ENCODE assay signal across 12 cellular contexts in genomic region chr9:134373269-134373668, GRCh38. TPM values are rescaled to one million over a fixed set of nuclear protein-coding genes. Genes with fewer than 3 reads are reported as not detected.
DNase-seq lines count a peak whose midpoint lies in the region; ATAC-seq and TF ChIP-seq lines count a peak whose summit lies in the region.
"Had no signal": no experiment of that assay in that cellular context is flagged by ENCODE, and none has a peak within 500 bp of the region (broad histone marks: within the 10 kb centered on the region; RNA-seq: fewer than 3 reads in every experiment).

No MANE protein-coding gene starts in this region.

- DNase-seq in ACHN (peak; percentile 1), dorsolateral prefrontal cortex (no peak), GM03348 (ENCODE audit: low spot score) (no peak), GM10248 (ENCODE audit: extremely low spot score) (no peak), NCI-H2029 (lab: John Stamatoyannopoulos, UW) (no peak)
- DNase-seq: activated CD4-positive, alpha-beta T cell treated with anti-CD3 and anti-CD28 coated beads, Interleukin-2, amount 50 U/mL, for 48 hours; cortex of kidney; NCI-H1436 treated with DMSO at 0.1 percent for 48 hours had no signal

- no peaks in the 10 kb centered on the region for H4K20me1 ChIP-seq in Loucy (ENCODE audit: insufficient read depth, low read length, poor library complexity, severe bottlenecking)

- H3K4me3 ChIP-seq in Loucy (ENCODE audit: low read length, poor library complexity, severe bottlenecking) (no peak overlapping the region), dorsolateral prefrontal cortex (no peak overlapping the region), muscle layer of duodenum (ENCODE audit: low read depth in 1 of 2, low read length in 2 of 2) (no peak overlapping the region)
- H3K4me3 ChIP-seq: tibial artery had no signal

- H3K79me2 ChIP-seq in Loucy (ENCODE audit: insufficient read depth, low read length), result peaks cover 89% of the 10 kb centered on the region; the same call in 1 of the 2 replicates

- intact Hi-C loops in dorsolateral prefrontal cortex (cut with DNase I), result no loop called here

- in situ Hi-C loops in ACHN (cut with HindIII; ENCODE audit: low pct_ligation_motif_present, low pct_unique_long_range_greater_than_20kb, low sequenced_read_pairs), result no loop called here

- no peaks in the 10 kb centered on the region for H3K9me3 ChIP-seq in Loucy (ENCODE audit: insufficient read depth, low read depth, low read length)
- H3K9me3 ChIP-seq in muscle layer of duodenum (ENCODE audit: control insufficient read depth in 1 of 2, low read length in 2 of 2), result no peaks in the 10 kb centered on the region
- H3K9me3 ChIP-seq: tibial artery had no signal

- H3K27me3 ChIP-seq in Loucy (ENCODE audit: insufficient read depth, low read length, poor library complexity, severe bottlenecking), result no peaks in the 10 kb centered on the region
- H3K27me3 ChIP-seq in dorsolateral prefrontal cortex, result no peaks in the 10 kb centered on the region
- no peaks in the 10 kb centered on the region for H3K27me3 ChIP-seq in muscle layer of duodenum (ENCODE audit: low read depth, low read length)
- H3K27me3 ChIP-seq: tibial artery had no signal

- no peaks in the 10 kb centered on the region for H3K9me2 ChIP-seq in Loucy (replicated peaks; ENCODE audit: low read depth, low read length)

- no peaks in the 10 kb centered on the region for H3F3A ChIP-seq in Loucy (ENCODE audit: low read depth)

- H2AFZ ChIP-seq in Loucy (ENCODE audit: low read length), result no peak overlapping the region

- TF ChIP-seq CTCF in Loucy (conservative IDR thresholded peaks at IDR 0.05; ENCODE audit: low read length), result peak; percentile 29
- TF ChIP-seq CTCF in dorsolateral prefrontal cortex (IDR thresholded peaks at IDR 0.05 in 54 of 56, conservative IDR thresholded peaks at IDR 0.05 in 2 of 56; ENCODE audit: low read depth in 1 of 56, partially characterized antibody in 56 of 56), result no peak
- TF ChIP-seq CTCF in GM10248 (IDR thresholded peaks at IDR 0.05; ENCODE audit: control extremely low read depth, extremely low read depth, low read depth, missing control alignments), result no peak

- POLR2A ChIA-PET in GM10248 (lab: Yijun Ruan, JAX), result no interaction called here

- H3K9ac ChIP-seq in Loucy (ENCODE audit: low read depth, low read length, poor library complexity, severe bottlenecking), result no peak overlapping the region

- no peak overlapping the region for H3K4me2 ChIP-seq in Loucy (ENCODE audit: low read depth, low read length, poor library complexity, severe bottlenecking)

- CTCF ChIA-PET in GM10248 (lab: Yijun Ruan, JAX), result no interaction called here

- peak overlapping the region in 31 of 59 donors; percentile 18 to 88 (median 71) for H3K27ac ChIP-seq in dorsolateral prefrontal cortex
- peak overlapping the region; percentile 31 for H3K27ac ChIP-seq in muscle layer of duodenum (ENCODE audit: low read length)

- H3K4me1 ChIP-seq in Loucy (ENCODE audit: insufficient read depth, low read length, poor library complexity, severe bottlenecking) (peaks cover 29% of the 10 kb centered on the region), muscle layer of duodenum (ENCODE audit: control insufficient read depth in 1 of 2, insufficient read depth in 2 of 2, low read length in 2 of 2) (peaks cover 23 to 74% of the 10 kb centered on the region in 2 donors)

- H3K36me3 ChIP-seq in Loucy (ENCODE audit: insufficient read depth, low read length) (no peaks in the 10 kb centered on the region), muscle layer of duodenum (ENCODE audit: control insufficient read depth in 1 of 2, insufficient read depth in 2 of 2, low read length in 2 of 2) (no peaks in the 10 kb centered on the region)
- H3K36me3 ChIP-seq: tibial artery had no signal

- no peak for ATAC-seq in HG03521 (IDR thresholded peaks at IDR 0.05; ENCODE audit: unreplicated experiment)

RNA-seq across cellular contexts. Expression of gene RXRA, which starts 47.0 kb away (rescaled TPM):
- total RNA-seq in dorsolateral prefrontal cortex, result 100 to 1,000 TPM in 4 of 120 experiments, 10 to 100 TPM in 116; 32.1 to 133 (median 55.1) TPM
